ENCODE assay signal across 1 cellular context in genomic region chr3:74613060-74613459, GRCh38.
TF ChIP-seq lines count a peak whose summit lies in the region.

No MANE protein-coding gene starts in this region.

TF ChIP-seq in HepG2, 621 proteins besides CTCF, POLR2A, EP300 and RAD21 (continued from another document):
- TF ChIP-seq TIGD3 (CRISPR knock-in tag; IDR thresholded peaks at IDR 0.05; ENCODE audit: borderline replicate concordance) = no peak
- no peak for TF ChIP-seq ZNF101 (CRISPR knock-in tag; IDR thresholded peaks at IDR 0.05; ENCODE audit: borderline replicate concordance, low read depth)
- no peak for TF ChIP-seq CBX2 (IDR thresholded peaks at IDR 0.05; ENCODE audit: low read depth, low read length)
- no peak for TF ChIP-seq CBX2 (CRISPR knock-in tag; IDR thresholded peaks at IDR 0.05; ENCODE audit: low read depth)
- no peak for TF ChIP-seq ASH2L (IDR thresholded peaks at IDR 0.05; ENCODE audit: insufficient read length, low read depth, low read length)
